In the genomic region with DNA sequence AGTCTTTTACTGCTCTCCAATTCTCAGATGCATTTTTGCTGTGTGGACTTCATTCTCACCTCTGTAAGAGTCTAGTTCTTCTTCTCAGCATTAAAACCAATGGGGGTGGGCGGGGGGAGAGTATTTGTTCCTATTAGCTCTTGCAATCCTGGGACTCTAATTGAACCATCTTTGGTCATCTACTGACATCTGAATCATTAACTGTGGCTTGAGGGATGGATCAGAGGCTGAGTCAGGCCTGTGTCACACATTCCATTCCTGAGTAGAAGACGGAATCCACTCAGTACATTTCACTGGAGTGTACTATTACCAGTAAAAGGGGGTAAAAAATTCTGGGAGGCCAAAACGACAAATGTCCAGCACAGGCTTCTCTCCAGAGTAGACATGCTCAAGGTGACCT, we compare ENCODE assay signal across 16 cellular contexts. TPM values are rescaled to one million over a fixed set of nuclear protein-coding genes. Genes with fewer than 3 reads are reported as not detected.
DNase-seq lines count a peak whose midpoint lies in the region; TF ChIP-seq lines count a peak whose summit lies in the region.
"Had no signal": no experiment of that assay in that cellular context is flagged by ENCODE, and none has a peak within 500 bp of the region (broad histone marks: within the 10 kb centered on the region; RNA-seq: fewer than 3 reads in every experiment).

No MANE protein-coding gene starts in this region.

- POLR2A ChIA-PET in activated CD4-positive, alpha-beta memory T cell treated with anti-CD3 and anti-CD28 coated beads for 36 hours (lab: Charles Lee), result no interaction called here

- TF ChIP-seq CTCF in AG09319 (IDR thresholded peaks at IDR 0.05; ENCODE audit: low read depth, low read length) (no peak), brain microvascular endothelial cell (IDR thresholded peaks at IDR 0.05; ENCODE audit: low read depth, low read length, missing control alignments) (no peak)

- intact Hi-C loops in activated CD4-positive, alpha-beta memory T cell treated with anti-CD3 and anti-CD28 coated beads for 36 hours (cut with micrococcal nuclease), result no loop called here

- H3K27me3 Mint-ChIP-seq in activated CD4-positive, alpha-beta memory T cell treated with anti-CD3 and anti-CD28 coated beads for 36 hours, result no peaks in the 10 kb centered on the region

- H3K4me3 ChIP-seq in brain microvascular endothelial cell (ENCODE audit: low read depth, low read length), result no peak overlapping the region
- H3K4me3 ChIP-seq: BLaER1 treated with 17β-estradiol and CSF1 and Interleukin-3, amounts not matched to agents 10 nM and 100 nM had no signal

- H3K4me1 Mint-ChIP-seq in activated CD4-positive, alpha-beta memory T cell treated with anti-CD3 and anti-CD28 coated beads for 36 hours (ENCODE audit: low read depth), result no peaks in the 10 kb centered on the region

- H3K27me3 ChIP-seq in brain microvascular endothelial cell (replicated peaks), result no peaks in the 10 kb centered on the region
- H3K27me3 ChIP-seq: BLaER1 treated with 17β-estradiol and CSF1 and Interleukin-3, amounts not matched to agents 10 nM and 100 nM had no signal

- CTCF ChIA-PET in activated CD4-positive, alpha-beta memory T cell treated with anti-CD3 and anti-CD28 coated beads for 36 hours (lab: Charles Lee), result no interaction called here

- peaks cover 7% of the 10 kb centered on the region for H3K36me3 ChIP-seq in brain microvascular endothelial cell (replicated peaks)

- H3K27ac ChIP-seq in brain microvascular endothelial cell, result peak overlapping the region; percentile 56
- H3K27ac ChIP-seq: BLaER1 treated with 17β-estradiol and CSF1 and Interleukin-3, amounts not matched to agents 10 nM and 100 nM had no signal

- peaks cover 18% of the 10 kb centered on the region for H3K36me3 Mint-ChIP-seq in activated CD4-positive, alpha-beta memory T cell treated with anti-CD3 and anti-CD28 coated beads for 36 hours

- in situ Hi-C loops in brain microvascular endothelial cell (cut with HindIII; ENCODE audit: low pct_ligation_motif_present, low sequenced_read_pairs), result no loop called here

- H3K4me3 Mint-ChIP-seq in activated CD4-positive, alpha-beta memory T cell treated with anti-CD3 and anti-CD28 coated beads for 36 hours, result no peak overlapping the region
- H3K4me3 Mint-ChIP-seq: T-helper 1 cell treated with Interleukin-12 subunit alpha and Interleukin-12 subunit beta and Interleukin-4 antibody, amounts not matched to agents 30 μg/mL and 1 μg/mL, for 36 hours had no signal

- no peaks in the 10 kb centered on the region for H3K9me3 Mint-ChIP-seq in activated CD4-positive, alpha-beta memory T cell treated with anti-CD3 and anti-CD28 coated beads for 36 hours
- H3K9me3 Mint-ChIP-seq: T-helper 1 cell treated with Interleukin-12 subunit alpha and Interleukin-12 subunit beta and Interleukin-4 antibody, amounts not matched to agents 30 μg/mL and 1 μg/mL, for 36 hours had no signal

- peak; percentile 23 for DNase-seq in AG09319 (ENCODE audit: extremely low read depth, low read depth)
- peak; percentile 96 for DNase-seq in M059J (ENCODE audit: low read depth)
- peak; percentile 93 for DNase-seq in brain microvascular endothelial cell
- peak; percentile 77 for DNase-seq in islet precursor cell
- no peak for DNase-seq in NCI-H187 treated with DMSO at 0.1 percent for 48 hours (lab: John Stamatoyannopoulos, UW)
- no peak for DNase-seq in activated T-cell treated with anti-CD3 and anti-CD28 coated beads, Interleukin-2, amount 50 U/mL, for 48 hours
- no peak for DNase-seq in DMS53 (lab: John Stamatoyannopoulos, UW)
- no peak for DNase-seq in activated CD4-positive, alpha-beta memory T cell treated with anti-CD3 and anti-CD28 coated beads for 36 hours
- DNase-seq: activated effector memory CD4-positive, alpha-beta T cell treated with Interleukin-2 at 50 U/mL for 16 hours; glutamatergic neuron; NCI-H1417; occipital lobe; stimulated activated CD4-positive, alpha-beta T cell treated with anti-CD3 and anti-CD28 coated beads, Interleukin-15, amount 100 ng/mL, for 24 hours had no signal

- no peak overlapping the region for H3K27ac Mint-ChIP-seq in activated CD4-positive, alpha-beta memory T cell treated with anti-CD3 and anti-CD28 coated beads for 36 hours
- H3K27ac Mint-ChIP-seq: T-helper 1 cell treated with Interleukin-12 subunit alpha and Interleukin-12 subunit beta and Interleukin-4 antibody, amounts not matched to agents 30 μg/mL and 1 μg/mL, for 36 hours had no signal

RNA-seq across cellular contexts. Expression of a gene that starts 12.8 kb away (rescaled TPM):
- 9.2 and 10.6 TPM in 2 replicates for total RNA-seq in M059J (2014; rRNA removed; shearing (Covaris generic))
- 1 to 10 TPM; 5.7 to 8.5 TPM for total RNA-seq in activated CD4-positive, alpha-beta memory T cell treated with anti-CD3 and anti-CD28 coated beads for 36 hours

RNA-seq across cellular contexts. Expression of a gene that starts 14.3 kb away (rescaled TPM):
- total RNA-seq in M059J (2014; rRNA removed; shearing (Covaris generic)), result 2.0 and 5.3 TPM in 2 replicates
- total RNA-seq in activated CD4-positive, alpha-beta memory T cell treated with anti-CD3 and anti-CD28 coated beads for 36 hours, result 1 to 10 TPM; 2.4 to 2.7 TPM

RNA-seq across cellular contexts. Expression of a gene that starts 33.0 kb away (rescaled TPM):
- total RNA-seq in M059J (2014; rRNA removed; shearing (Covaris generic)), result not detected in 2 replicates
- total RNA-seq in activated CD4-positive, alpha-beta memory T cell treated with anti-CD3 and anti-CD28 coated beads for 36 hours, result not detected
- total RNA-seq: lower leg skin, occipital lobe had no signal

RNA-seq across cellular contexts. Expression of a gene that starts 51.4 kb away (rescaled TPM):
- 0.05 TPM in 1 of 2 replicates, not detected in the other for total RNA-seq in M059J (2014; rRNA removed; shearing (Covaris generic))
- total RNA-seq in activated CD4-positive, alpha-beta memory T cell treated with anti-CD3 and anti-CD28 coated beads for 36 hours, result not detected
- total RNA-seq: lower leg skin, occipital lobe had no signal

Comparison
In these comparisons a context has a peak if more than half of its experiments do, and no peak if none do; other contexts are left out.
1. DNase-seq: peak in AG09319 (single experiment), M059J (single experiment), brain microvascular endothelial cell (single experiment) and islet precursor cell (single experiment); none in NCI-H187 treated with DMSO at 0.1 percent for 48 hours (single experiment), activated T-cell treated with anti-CD3 and anti-CD28 coated beads, Interleukin-2, amount 50 U/mL, for 48 hours (0 of 2), DMS53 (single experiment) and activated CD4-positive, alpha-beta memory T cell treated with anti-CD3 and anti-CD28 coated beads for 36 hours (single experiment).